In the genomic region with DNA sequence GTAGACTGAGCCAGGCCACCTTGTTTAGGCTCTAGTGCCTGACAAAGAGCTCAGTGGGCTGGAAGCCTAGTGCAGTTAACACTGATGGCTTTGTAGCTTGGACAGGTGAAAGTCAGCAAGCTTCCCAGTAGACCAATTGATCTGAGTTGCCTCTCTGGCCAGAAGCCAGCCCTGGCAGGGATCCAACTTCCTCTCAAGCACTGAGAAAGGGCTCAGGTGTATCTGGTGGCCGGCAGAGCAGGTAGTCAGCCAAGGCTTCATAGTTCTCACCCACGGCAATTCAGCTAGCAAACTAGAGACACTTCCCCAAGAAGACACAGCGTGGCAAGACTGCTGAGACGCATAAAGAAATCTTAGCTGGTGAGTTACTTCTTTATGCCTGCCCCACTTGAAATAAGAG, we compare ENCODE assay signal across 10 cellular contexts. TPM values are rescaled to one million over a fixed set of nuclear protein-coding genes. Genes with fewer than 3 reads are reported as not detected.
DNase-seq lines count a peak whose midpoint lies in the region; ATAC-seq lines count a peak whose summit lies in the region.
"Had no signal": no experiment of that assay in that cellular context is flagged by ENCODE, and none has a peak within 500 bp of the region (broad histone marks: within the 10 kb centered on the region; RNA-seq: fewer than 3 reads in every experiment).

No MANE protein-coding gene starts in this region.

- peak; percentile 12 for DNase-seq in activated effector memory CD4-positive, alpha-beta T cell treated with Interleukin-2 at 50 U/mL for 16 hours
- no peak for DNase-seq in activated effector memory CD4-positive, alpha-beta T cell treated with anti-CD3 and anti-CD28 coated beads, Interleukin-2, amount 50 U/mL, for 16 hours
- DNase-seq in NCI-H510A treated with DMSO at 0.1 percent for 48 hours (lab: John Stamatoyannopoulos, UW), result peak; percentile 82
- DNase-seq in ureter (ENCODE audit: low spot score), result peak; percentile 86
- no peak for DNase-seq in nucleus accumbens (lab: John Stamatoyannopoulos, UW)
- no peak for DNase-seq in HUDEP-2 (lab: John Stamatoyannopoulos, UW; ENCODE audit: unreplicated experiment in 76 of 76)
- DNase-seq: ACHN had no signal

- peak; percentile 9 for ATAC-seq in esophagus mucosa
- no peak for ATAC-seq in HG02840 (IDR thresholded peaks at IDR 0.05; ENCODE audit: low FRiP score, unreplicated experiment)
- ATAC-seq: T-cell had no signal

RNA-seq across cellular contexts. Expression of gene CA12, which starts 8.3 kb away (rescaled TPM):
- total RNA-seq in esophagus mucosa (138 TPM), ureter (114 TPM)

Comparison
In these comparisons a context has a peak if more than half of its experiments do, and no peak if none do; other contexts are left out.
1. DNase-seq: peak in activated effector memory CD4-positive, alpha-beta T cell treated with Interleukin-2 at 50 U/mL for 16 hours (single experiment), NCI-H510A treated with DMSO at 0.1 percent for 48 hours (single experiment) and ureter (single experiment); none in activated effector memory CD4-positive, alpha-beta T cell treated with anti-CD3 and anti-CD28 coated beads, Interleukin-2, amount 50 U/mL, for 16 hours (single experiment), nucleus accumbens (0 of 56) and HUDEP-2 (0 of 76).